ENCODE assay signal across 1 cellular context in genomic region chr11:83566948-83567347, GRCh38.
A peak's percentile ranks its signal among the peaks of the same experiment; 100 is the strongest.
TF ChIP-seq lines count a peak whose summit lies in the region.

No MANE protein-coding gene starts in this region.

TF ChIP-seq in IMR-90, 13 proteins besides CTCF, POLR2A, EP300 and RAD21:
- TF ChIP-seq USF2 (IDR thresholded peaks at IDR 0.05; ENCODE audit: low read depth, low read length): no peak
- TF ChIP-seq SMC3 (IDR thresholded peaks at IDR 0.05; ENCODE audit: low read depth, low read length): no peak
- peak; percentile 46; the same call in 1 of the 2 replicates for TF ChIP-seq BHLHE40 (IDR thresholded peaks at IDR 0.05; ENCODE audit: low read depth, low read length)
- peak; percentile 94 for TF ChIP-seq FOS (IDR thresholded peaks at IDR 0.05; ENCODE audit: low read depth, low read length)
- TF ChIP-seq MXI1 (IDR thresholded peaks at IDR 0.05; ENCODE audit: borderline replicate concordance, low read depth, low read length): no peak
- TF ChIP-seq RCOR1 (IDR thresholded peaks at IDR 0.05; ENCODE audit: insufficient replicate concordance, low read length): no peak
- TF ChIP-seq ELK1 (IDR thresholded peaks at IDR 0.05; ENCODE audit: borderline replicate concordance, low read depth, low read length): no peak
- no peak for TF ChIP-seq MAZ (IDR thresholded peaks at IDR 0.05; ENCODE audit: borderline replicate concordance, low read depth, low read length)
- TF ChIP-seq RFX5 (IDR thresholded peaks at IDR 0.05; ENCODE audit: low read depth, low read length): no peak
- peak; percentile 53 for TF ChIP-seq MAFK (IDR thresholded peaks at IDR 0.05; ENCODE audit: low read depth, low read length)
- no peak for TF ChIP-seq CHD1 (IDR thresholded peaks at IDR 0.05; ENCODE audit: low read depth, low read length)
- TF ChIP-seq NFE2L2 (IDR thresholded peaks at IDR 0.05; ENCODE audit: low read depth, low read length): peak; percentile 62
- TF ChIP-seq CEBPB (IDR thresholded peaks at IDR 0.05; ENCODE audit: low read depth, low read length): peak; percentile 62; the same call in 1 of the 2 replicates
